ENCODE assay signal across 21 cellular contexts in genomic region chr2:236298924-236299475, GRCh38. TPM values are rescaled to one million over a fixed set of nuclear protein-coding genes. Genes with fewer than 3 reads are reported as not detected.
DNase-seq lines count a peak whose midpoint lies in the region; ATAC-seq and TF ChIP-seq lines count a peak whose summit lies in the region.
"Had no signal": no experiment of that assay in that cellular context is flagged by ENCODE, and none has a peak within 500 bp of the region (broad histone marks: within the 10 kb centered on the region; RNA-seq: fewer than 3 reads in every experiment).

No MANE protein-coding gene starts in this region.

- H3K4me1 Mint-ChIP-seq in osteocyte (ENCODE audit: unreplicated experiment) = no peaks in the 10 kb centered on the region
- H3K4me1 Mint-ChIP-seq: CD14-positive monocyte; CD4-positive, alpha-beta memory T cell; GM23338 had no signal

- H3K4me3 ChIP-seq in coronary artery (no peak overlapping the region), gastroesophageal sphincter (no peak overlapping the region), esophagus squamous epithelium (no peak overlapping the region)
- H3K4me3 ChIP-seq: BLaER1, GM23338 had no signal

- H3K27ac Mint-ChIP-seq in osteocyte (ENCODE audit: unreplicated experiment) = no peak overlapping the region
- H3K27ac Mint-ChIP-seq: CD14-positive monocyte; CD4-positive, alpha-beta memory T cell; GM23338; HFFc6 had no signal

- no peak overlapping the region for H3K4me3 Mint-ChIP-seq in osteocyte (ENCODE audit: unreplicated experiment)
- H3K4me3 Mint-ChIP-seq: CD14-positive monocyte; CD4-positive, alpha-beta memory T cell; GM23338; HFFc6 had no signal

- ATAC-seq in HG02885 (IDR thresholded peaks at IDR 0.05; ENCODE audit: poor library complexity, unreplicated experiment) (no peak), gastroesophageal sphincter (no peak)
- ATAC-seq: GM23338, HCT116, HepG2 had no signal

- H3K9me3 ChIP-seq in gastroesophageal sphincter (no peaks in the 10 kb centered on the region), esophagus squamous epithelium (no peaks in the 10 kb centered on the region)

- intact Hi-C loops in esophagus squamous epithelium (cut with DNase I) = no loop called here

- H3K4me1 ChIP-seq in gastroesophageal sphincter = no peaks in the 10 kb centered on the region
- no peaks in the 10 kb centered on the region for H3K4me1 ChIP-seq in esophagus squamous epithelium

- H3K27ac ChIP-seq in coronary artery (no peak overlapping the region), gastroesophageal sphincter (no peak overlapping the region), esophagus squamous epithelium (no peak overlapping the region)
- H3K27ac ChIP-seq: BLaER1 had no signal

- DNase-seq in activated effector memory CD4-positive, alpha-beta T cell treated with anti-CD3 and anti-CD28 coated beads, Interleukin-2, amount 50 U/mL, for 16 hours = peak; percentile 27
- DNase-seq in activated effector memory CD4-positive, alpha-beta T cell treated with Interleukin-2 at 50 U/mL for 16 hours = no peak
- DNase-seq in coronary artery (ENCODE audit: low spot score) (peak; percentile 62), medulla oblongata (ENCODE audit: extremely low spot score) (peak; percentile 48), osteocyte (ENCODE audit: extremely low spot score, unreplicated experiment) (peak; percentile 70), esophagus squamous epithelium (lab: John Stamatoyannopoulos, UW) (no peak)
- DNase-seq: 8988T; Calu3; CD4-positive, alpha-beta memory T cell; DMS79 treated with DMSO at 0.1 percent for 48 hours; GF-D8; H7; HFFc6 had no signal

- TF ChIP-seq EP300 in gastroesophageal sphincter (IDR thresholded peaks at IDR 0.05) = no peak

- no peak for TF ChIP-seq POLR2A in gastroesophageal sphincter (IDR thresholded peaks at IDR 0.05)
- TF ChIP-seq POLR2A in esophagus squamous epithelium (IDR thresholded peaks at IDR 0.05) = no peak

- TF ChIP-seq CTCF in coronary artery (IDR thresholded peaks at IDR 0.05) = no peak
- no peak for TF ChIP-seq CTCF in osteocyte (IDR thresholded peaks at IDR 0.05)
- TF ChIP-seq CTCF in gastroesophageal sphincter (IDR thresholded peaks at IDR 0.05) = no peak
- TF ChIP-seq CTCF in esophagus squamous epithelium (IDR thresholded peaks at IDR 0.05) = no peak

- H3K36me3 ChIP-seq in gastroesophageal sphincter (no peaks in the 10 kb centered on the region), esophagus squamous epithelium (no peaks in the 10 kb centered on the region)
- H3K36me3 ChIP-seq: BLaER1 had no signal

- no peaks in the 10 kb centered on the region for H3K9me3 Mint-ChIP-seq in osteocyte (ENCODE audit: unreplicated experiment)
- H3K9me3 Mint-ChIP-seq: GM23338 had no signal

- H3K27me3 ChIP-seq in gastroesophageal sphincter (peaks cover 9% of the 10 kb centered on the region), esophagus squamous epithelium (no peaks in the 10 kb centered on the region)
- H3K27me3 ChIP-seq: BLaER1 had no signal

- H3K36me3 Mint-ChIP-seq in osteocyte (ENCODE audit: unreplicated experiment) = no peaks in the 10 kb centered on the region
- H3K36me3 Mint-ChIP-seq: CD14-positive monocyte; CD4-positive, alpha-beta memory T cell had no signal

- H3K27me3 Mint-ChIP-seq in osteocyte (ENCODE audit: unreplicated experiment) = no peaks in the 10 kb centered on the region

- 95 to 100% methylated on average over 1 to 3 of the region's 11 CpGs for WGBS in gastroesophageal sphincter (ENCODE audit: low coverage in 1 of 2), 2 donors
- 80 to 82% methylated on average over 5 to 6 of the region's 11 CpGs for WGBS in esophagus squamous epithelium, 2 donors

RNA-seq across cellular contexts. Expression of gene ASB18, which starts 34.8 kb away (rescaled TPM):
- total RNA-seq in osteocyte (not detected in 2 replicates), gastroesophageal sphincter (not detected), esophagus squamous epithelium (not detected)
- total RNA-seq: A673; Calu3; CD4-positive, alpha-beta memory T cell; GM23338; H7; HepG2; HFFc6 had no signal

Comparison
In these comparisons a context has a peak if more than half of its experiments do, and no peak if none do; other contexts are left out.
1. DNase-seq: peak in activated effector memory CD4-positive, alpha-beta T cell treated with anti-CD3 and anti-CD28 coated beads, Interleukin-2, amount 50 U/mL, for 16 hours (single experiment), coronary artery (single experiment), medulla oblongata (single experiment) and osteocyte (single experiment); none in activated effector memory CD4-positive, alpha-beta T cell treated with Interleukin-2 at 50 U/mL for 16 hours (single experiment) and esophagus squamous epithelium (single experiment).